1 cellular context compared by ENCODE assay signal in genomic region chr16:47311738-47312505, GRCh38.
TF ChIP-seq lines count a peak whose summit lies in the region.

No MANE protein-coding gene starts in this region.

TF ChIP-seq in GM23338, 12 proteins besides CTCF, POLR2A, EP300 and RAD21 (continued from another document):
- TF ChIP-seq ZNF462 (CRISPR knock-in tag; IDR thresholded peaks at IDR 0.05) (no peak), EZH2 (IDR thresholded peaks at IDR 0.05; ENCODE audit: low read depth, unreplicated experiment) (no peak), ZNF114 (CRISPR knock-in tag; IDR thresholded peaks at IDR 0.05) (no peak), NANOG (IDR thresholded peaks at IDR 0.05; ENCODE audit: borderline replicate concordance) (no peak), POLR2AphosphoS5 (IDR thresholded peaks at IDR 0.05; ENCODE audit: low read depth) (no peak), EZH2phosphoT487 (IDR thresholded peaks at IDR 0.05; ENCODE audit: unreplicated experiment) (no peak), CREB1 (CRISPR knock-in tag; IDR thresholded peaks at IDR 0.05; ENCODE audit: low read depth) (no peak), STAT1 (IDR thresholded peaks at IDR 0.05; ENCODE audit: unreplicated experiment) (no peak)
